In genomic region chr1:169893645-169894423, GRCh38 we compare ENCODE assay signal across 8 cellular contexts. TPM values are rescaled to one million over a fixed set of nuclear protein-coding genes. Genes with fewer than 3 reads are reported as not detected.
DNase-seq lines count a peak whose midpoint lies in the region; ATAC-seq lines count a peak whose summit lies in the region.

TSS of gene SCYL3 (minus strand) at chr1:169893896. CDS start at chr1:169888840, 5,056 bp downstream.

- H3K4me1 Mint-ChIP-seq in activated CD4-positive, alpha-beta T cell treated with anti-CD3 and anti-CD28 coated beads for 36 hours, result peaks cover 43% of the 10 kb centered on the region

- CTCF ChIA-PET in activated CD4-positive, alpha-beta T cell treated with anti-CD3 and anti-CD28 coated beads for 36 hours (lab: Charles Lee), result interaction anchor here (0.7 to 1.5 kb wide), 8 partner anchors 8 to 646 kb away, joined by 3 to 6 read pairs (median 4); no protein-coding TSS in a partner anchor

- H3K36me3 Mint-ChIP-seq in activated CD4-positive, alpha-beta T cell treated with anti-CD3 and anti-CD28 coated beads for 36 hours (ENCODE audit: low read depth), result peaks cover 12% of the 10 kb centered on the region

- peak within 1 kb of the TSS; percentile 99 for H3K27ac Mint-ChIP-seq in activated CD4-positive, alpha-beta T cell treated with anti-CD3 and anti-CD28 coated beads for 36 hours

- peak within 1 kb of the TSS; percentile 100 for H3K27ac ChIP-seq in cingulate gyrus (ENCODE audit: low read depth, low read length)

- peak within 1 kb of the TSS; percentile 80 for H3K4me3 Mint-ChIP-seq in activated CD4-positive, alpha-beta T cell treated with anti-CD3 and anti-CD28 coated beads for 36 hours

- intact Hi-C loops in activated CD4-positive, alpha-beta T cell treated with anti-CD3 and anti-CD28 coated beads for 36 hours (cut with DNase I, micrococcal nuclease), result loop anchor here (1.0 to 10.0 kb wide), 21 partner anchors 15 to 1948 kb away; partner anchors contain the start of genes F5 (in 2 of the 2), GORAB (in 2 of the 2), KIFAP3 (in 2 of the 2) and METTL13 (in 2 of the 2)

- ATAC-seq in HG03442 (IDR thresholded peaks at IDR 0.05; ENCODE audit: unreplicated experiment), result peak; percentile 82
- peak; percentile 87 for ATAC-seq in activated CD4-positive, alpha-beta T cell treated with anti-CD3 and anti-CD28 coated beads for 36 hours

- POLR2A ChIA-PET in activated CD4-positive, alpha-beta T cell treated with anti-CD3 and anti-CD28 coated beads for 36 hours (lab: Charles Lee), result interaction anchor here (0.6 to 1.4 kb wide), 3 partner anchors 32 to 99 kb away, joined by 3 to 9 read pairs (median 3); partner anchors contain the start of gene METTL18

- H3K9me3 Mint-ChIP-seq in activated CD4-positive, alpha-beta T cell treated with anti-CD3 and anti-CD28 coated beads for 36 hours (ENCODE audit: low read depth), result no peaks in the 10 kb centered on the region

- no peaks in the 10 kb centered on the region for H3K27me3 Mint-ChIP-seq in activated CD4-positive, alpha-beta T cell treated with anti-CD3 and anti-CD28 coated beads for 36 hours

- DNase-seq in Ammon's horn (ENCODE audit: low spot score), result peak; percentile 99
- peak; percentile 82 for DNase-seq in GM19238 (ENCODE audit: insufficient read length, low spot score)
- DNase-seq in NCI-H524 (lab: John Stamatoyannopoulos, UW), result peak; percentile 93 to 95
- peak; percentile 92 for DNase-seq in activated CD4-positive, alpha-beta T cell treated with anti-CD3 and anti-CD28 coated beads for 36 hours
- peak; percentile 98 for DNase-seq in kidney glomerular epithelial cell (lab: John Stamatoyannopoulos, UW)
- DNase-seq in stimulated activated CD4-positive, alpha-beta T cell treated with anti-CD3 and anti-CD28 coated beads, Interleukin-1b, Interleukin-23, amount 100 ng/mL, for 1 hour (ENCODE audit: low read depth in 2 of 2), result peak; percentile 65 to 74

RNA-seq across cellular contexts. Expression of gene SCYL3, which starts in this region (rescaled TPM):
- total RNA-seq in activated CD4-positive, alpha-beta T cell treated with anti-CD3 and anti-CD28 coated beads for 36 hours, result 10 to 100 TPM; 11.0 to 12.0 TPM

Comparison
In these comparisons a context has a peak if more than half of its experiments do, and no peak if none do; other contexts are left out.
1. Peak in every context shown above with its lines: DNase-seq, ATAC-seq and H3K27ac ChIP-seq.